Comparison of ENCODE assay signal across 1 cellular context in genomic region chr1:93694039-93694438, GRCh38.
TF ChIP-seq lines count a peak whose summit lies in the region.

No MANE protein-coding gene starts in this region.

TF ChIP-seq in HepG2, 621 proteins besides CTCF, POLR2A, EP300 and RAD21 (continued from another document):
- TF ChIP-seq MYNN (CRISPR knock-in tag; IDR thresholded peaks at IDR 0.05; ENCODE audit: low read depth) (no peak), RBAK (CRISPR knock-in tag; IDR thresholded peaks at IDR 0.05) (no peak), CEBPB (IDR thresholded peaks at IDR 0.05; ENCODE audit: borderline replicate concordance, low read depth, low read length) (no peak), MTF1 (CRISPR knock-in tag; IDR thresholded peaks at IDR 0.05) (no peak), CERS6 (CRISPR knock-in tag; IDR thresholded peaks at IDR 0.05) (no peak), SP140L (CRISPR knock-in tag; IDR thresholded peaks at IDR 0.05; ENCODE audit: borderline replicate concordance) (no peak), DNMT1 (CRISPR knock-in tag; IDR thresholded peaks at IDR 0.05) (no peak), ZFX (CRISPR knock-in tag; IDR thresholded peaks at IDR 0.05; ENCODE audit: low read depth) (no peak), FOXP1 (IDR thresholded peaks at IDR 0.05) (no peak), FOXP1 (CRISPR knock-in tag; IDR thresholded peaks at IDR 0.05) (no peak), ZNF670 (CRISPR knock-in tag; IDR thresholded peaks at IDR 0.05; ENCODE audit: borderline replicate concordance) (no peak), ZFP36 (IDR thresholded peaks at IDR 0.05; ENCODE audit: borderline replicate concordance, low read depth, low read length, partially characterized antibody) (no peak), PRDM15 (CRISPR knock-in tag; IDR thresholded peaks at IDR 0.05) (no peak; the same call in 1 of the 2 replicates), SCMH1 (CRISPR knock-in tag; IDR thresholded peaks at IDR 0.05; ENCODE audit: borderline replicate concordance) (no peak), MAFG (CRISPR knock-in tag; IDR thresholded peaks at IDR 0.05) (no peak), IRF2 (CRISPR knock-in tag; IDR thresholded peaks at IDR 0.05) (no peak)
TF ChIP-seq in HepG2: peak in this region for 0.
